ENCODE assay signal across 8 cellular contexts in genomic region chr10:120456143-120456625, GRCh38. TPM values are rescaled to one million over a fixed set of nuclear protein-coding genes. Genes with fewer than 3 reads are reported as not detected.
A peak's percentile ranks its signal among the peaks of the same experiment; 100 is the strongest.
DNase-seq lines count a peak whose midpoint lies in the region; ATAC-seq and TF ChIP-seq lines count a peak whose summit lies in the region.

No MANE protein-coding gene starts in this region.

- no peaks in the 10 kb centered on the region for H3K36me3 Mint-ChIP-seq in CD8-positive, alpha-beta memory T cell

- H3K4me3 ChIP-seq in SJCRH30 (peak overlapping the region; percentile 49), hepatocyte (peak overlapping the region; percentile 36), retinal pigment epithelial cell (ENCODE audit: low read length) (peak overlapping the region; percentile 64)
- no peak overlapping the region for H3K4me3 ChIP-seq in CD8-positive, alpha-beta memory T cell (ENCODE audit: low read length)

- peak overlapping the region; percentile 97 for H3K4me2 ChIP-seq in hepatocyte

- no peaks in the 10 kb centered on the region for H3K9me3 ChIP-seq in SJCRH30 (replicated peaks)
- H3K9me3 ChIP-seq in hepatocyte (ENCODE audit: low read depth) = no peaks in the 10 kb centered on the region
- no peaks in the 10 kb centered on the region for H3K9me3 ChIP-seq in CD8-positive, alpha-beta memory T cell (ENCODE audit: low read length)

- CTCF ChIA-PET in CD8-positive, alpha-beta memory T cell (lab: Charles Lee) = no interaction called here

- H3K27me3 Mint-ChIP-seq in CD8-positive, alpha-beta memory T cell = peaks cover 24 to 38% of the 10 kb centered on the region in 2 donors

- H3K9me3 Mint-ChIP-seq in CD8-positive, alpha-beta memory T cell = peaks cover 0 to 7% (median 2%) of the 10 kb centered on the region in 5 donors

- H3K4me1 ChIP-seq in SJCRH30 (no peaks in the 10 kb centered on the region), hepatocyte (ENCODE audit: insufficient read depth) (peaks cover 7% of the 10 kb centered on the region)
- H3K4me1 ChIP-seq in CD8-positive, alpha-beta memory T cell (ENCODE audit: insufficient read depth, low read length) = no peaks in the 10 kb centered on the region

- DNase-seq in SJCRH30 (no peak), hepatocyte (ENCODE audit: low spot score) (no peak), retinal pigment epithelial cell (ENCODE audit: low read depth) (no peak), amygdala (lab: John Stamatoyannopoulos, UW) (no peak)
- no peak for DNase-seq in CD8-positive, alpha-beta memory T cell

- POLR2A ChIA-PET in CD8-positive, alpha-beta memory T cell (lab: Charles Lee) = no interaction called here

- no peaks in the 10 kb centered on the region for H3K9me2 ChIP-seq in hepatocyte (replicated peaks; ENCODE audit: insufficient read depth)

- H3K79me2 ChIP-seq in hepatocyte = no peaks in the 10 kb centered on the region

- no peak overlapping the region for H3K27ac ChIP-seq in SJCRH30
- no peak overlapping the region for H3K27ac ChIP-seq in hepatocyte
- H3K27ac ChIP-seq in CD8-positive, alpha-beta memory T cell (ENCODE audit: low read depth, low read length) = no peak overlapping the region

- H3K27me3 ChIP-seq in SJCRH30 (peaks cover 12% of the 10 kb centered on the region; the same call in 1 of the 2 replicates), hepatocyte (peaks cover 72% of the 10 kb centered on the region)
- H3K27me3 ChIP-seq in CD8-positive, alpha-beta memory T cell (ENCODE audit: insufficient read depth, low read length, poor library complexity, severe bottlenecking) = no peaks in the 10 kb centered on the region

- TF ChIP-seq CTCF in hepatocyte (IDR thresholded peaks at IDR 0.05; ENCODE audit: poor library complexity) (no peak), retinal pigment epithelial cell (conservative IDR thresholded peaks at IDR 0.05; ENCODE audit: low read depth, low read length) (no peak)

- no peaks in the 10 kb centered on the region for H4K20me1 ChIP-seq in hepatocyte (ENCODE audit: insufficient read depth, poor library complexity, severe bottlenecking)

- no peaks in the 10 kb centered on the region for H3K4me1 Mint-ChIP-seq in CD8-positive, alpha-beta memory T cell

- H3K27ac Mint-ChIP-seq in CD8-positive, alpha-beta memory T cell = no peak overlapping the region

- ATAC-seq in GM21528 (IDR thresholded peaks at IDR 0.05; ENCODE audit: low FRiP score, unreplicated experiment) (peak; percentile 15), HG03565 (IDR thresholded peaks at IDR 0.05; ENCODE audit: unreplicated experiment) (no peak), GM18502 (IDR thresholded peaks at IDR 0.05; ENCODE audit: poor library complexity, unreplicated experiment) (no peak)

- 9% methylated on average over 16 of the region's 16 CpGs for WGBS in hepatocyte (ENCODE audit: low lambda C conversion rate, missing lambda C conversion rate)

- no peak overlapping the region for H3K4me3 Mint-ChIP-seq in CD8-positive, alpha-beta memory T cell

- peak overlapping the region; percentile 63 for H2AFZ ChIP-seq in hepatocyte

- H3K36me3 ChIP-seq in SJCRH30 = no peaks in the 10 kb centered on the region
- H3K36me3 ChIP-seq in hepatocyte (replicated peaks; ENCODE audit: insufficient read depth, low read depth) = no peaks in the 10 kb centered on the region
- H3K36me3 ChIP-seq in CD8-positive, alpha-beta memory T cell (ENCODE audit: insufficient read depth, low read length) = no peaks in the 10 kb centered on the region

RNA-seq across cellular contexts. Expression of gene PLPP4, which starts 0.8 kb away (rescaled TPM):
- 0.12 TPM in 1 of 2 replicates, not detected in the other for total RNA-seq in SJCRH30 (2014; rRNA removed; shearing (Covaris generic))
- total RNA-seq in hepatocyte = 1.5 and 3.4 TPM in 2 replicates
- 10.0 and 10.8 TPM in 2 replicates for polyA plus RNA-seq in hepatocyte
- total RNA-seq in CD8-positive, alpha-beta memory T cell = not detected
- polyA plus RNA-seq in CD8-positive, alpha-beta memory T cell = not detected
